8 cellular contexts compared by ENCODE assay signal in genomic region chr3:134374791-134375541, GRCh38. TPM values are rescaled to one million over a fixed set of nuclear protein-coding genes. Genes with fewer than 3 reads are reported as not detected.
DNase-seq lines count a peak whose midpoint lies in the region; ATAC-seq and TF ChIP-seq lines count a peak whose summit lies in the region.

No MANE protein-coding gene starts in this region.

- H2AFZ ChIP-seq in Karpas-422 (ENCODE audit: low read length): no peak overlapping the region

- no peak overlapping the region for H3K4me2 ChIP-seq in Karpas-422 (ENCODE audit: low read depth, low read length, poor library complexity, severe bottlenecking)

- peaks cover 8% of the 10 kb centered on the region for H3K4me1 Mint-ChIP-seq in activated CD8-positive, alpha-beta T cell treated with anti-CD3 and anti-CD28 coated beads for 36 hours (ENCODE audit: low read depth)

- H3K9ac ChIP-seq in HUES6 (ENCODE audit: low read length) (peak overlapping the region; percentile 98), Karpas-422 (ENCODE audit: low read length) (no peak overlapping the region)

- peaks cover 21% of the 10 kb centered on the region for H3K27me3 ChIP-seq in HUES6 (ENCODE audit: control insufficient read depth, insufficient read depth, low read length)
- no peaks in the 10 kb centered on the region for H3K27me3 ChIP-seq in Karpas-422 (ENCODE audit: low read length)

- no peak for TF ChIP-seq CTCF in C4-2B (conservative IDR thresholded peaks at IDR 0.05)
- no peak for TF ChIP-seq CTCF in activated CD8-positive, alpha-beta T cell treated with anti-CD3 and anti-CD28 coated beads for 36 hours (IDR thresholded peaks at IDR 0.05)
- TF ChIP-seq CTCF in retinal pigment epithelial cell (conservative IDR thresholded peaks at IDR 0.05; ENCODE audit: low read depth, low read length): peak; percentile 1

- H3K9me2 ChIP-seq in Karpas-422 (replicated peaks; ENCODE audit: insufficient read depth, low read length): no peaks in the 10 kb centered on the region

- H3K4me3 ChIP-seq in HUES6 (ENCODE audit: low read depth, low read length) (peak overlapping the region; percentile 89), retinal pigment epithelial cell (ENCODE audit: low read length) (peak overlapping the region; percentile 98), Karpas-422 (ENCODE audit: low read length) (no peak overlapping the region)

- peak overlapping the region; percentile 66 for H3K4me3 Mint-ChIP-seq in activated CD8-positive, alpha-beta T cell treated with anti-CD3 and anti-CD28 coated beads for 36 hours

- intact Hi-C loops in activated CD8-positive, alpha-beta T cell treated with anti-CD3 and anti-CD28 coated beads for 36 hours (cut with micrococcal nuclease): loop anchor here (5.0 kb wide), 1 partner anchor 163 kb away; no protein-coding TSS in a partner anchor
- intact Hi-C loops in left ventricle myocardium superior (cut with micrococcal nuclease): loop anchor here (5.0 kb wide), 1 partner anchor 97 kb away; no protein-coding TSS in a partner anchor

- DNase-seq in activated CD8-positive, alpha-beta T cell treated with anti-CD3 and anti-CD28 coated beads for 36 hours: no peak
- DNase-seq in left ventricle myocardium superior (peak; percentile 80), retinal pigment epithelial cell (ENCODE audit: low read depth) (no peak), Karpas-422 (no peak)

- H3K36me3 ChIP-seq in HUES6 (ENCODE audit: control insufficient read depth, insufficient read depth, low read length) (peaks cover 27% of the 10 kb centered on the region), Karpas-422 (ENCODE audit: insufficient read depth, low read length) (no peaks in the 10 kb centered on the region)

- H3K36me3 Mint-ChIP-seq in activated CD8-positive, alpha-beta T cell treated with anti-CD3 and anti-CD28 coated beads for 36 hours (ENCODE audit: low read depth): no peaks in the 10 kb centered on the region

- H3K79me2 ChIP-seq in Karpas-422 (ENCODE audit: low read length): no peaks in the 10 kb centered on the region

- no peak overlapping the region for H3K27ac Mint-ChIP-seq in activated CD8-positive, alpha-beta T cell treated with anti-CD3 and anti-CD28 coated beads for 36 hours

- H3K27ac ChIP-seq in C4-2B (peak overlapping the region; percentile 62), HUES6 (ENCODE audit: low read depth, low read length) (peak overlapping the region; percentile 100), Karpas-422 (ENCODE audit: low read length) (no peak overlapping the region)

- H3K9me3 ChIP-seq in HUES6 (ENCODE audit: control insufficient read depth, insufficient read depth, low read depth, low read length) (no peaks in the 10 kb centered on the region), Karpas-422 (ENCODE audit: low read length) (no peaks in the 10 kb centered on the region)

- no peaks in the 10 kb centered on the region for H3K9me3 Mint-ChIP-seq in activated CD8-positive, alpha-beta T cell treated with anti-CD3 and anti-CD28 coated beads for 36 hours

- H3K27me3 Mint-ChIP-seq in activated CD8-positive, alpha-beta T cell treated with anti-CD3 and anti-CD28 coated beads for 36 hours: peaks cover 42% of the 10 kb centered on the region

- CTCF ChIA-PET in activated CD8-positive, alpha-beta T cell treated with anti-CD3 and anti-CD28 coated beads for 36 hours (lab: Charles Lee): interaction anchor here (0.9 to 1.0 kb wide), 2 partner anchors 17 to 164 kb away, joined by 3 to 6 read pairs; no protein-coding TSS in a partner anchor

- POLR2A ChIA-PET in activated CD8-positive, alpha-beta T cell treated with anti-CD3 and anti-CD28 coated beads for 36 hours (lab: Charles Lee): no interaction called here

- H4K20me1 ChIP-seq in Karpas-422 (ENCODE audit: insufficient read depth, low read depth, low read length): no peaks in the 10 kb centered on the region

- ATAC-seq in activated CD8-positive, alpha-beta T cell treated with anti-CD3 and anti-CD28 coated beads for 36 hours: no peak
- ATAC-seq in left ventricle myocardium superior (peak; percentile 54), HG02885 (IDR thresholded peaks at IDR 0.05; ENCODE audit: poor library complexity, unreplicated experiment) (no peak), GM18873 (IDR thresholded peaks at IDR 0.05; ENCODE audit: low FRiP score, unreplicated experiment) (no peak)

- H3K4me1 ChIP-seq in HUES6 (ENCODE audit: control insufficient read depth, insufficient read depth, low read length) (peaks cover 61% of the 10 kb centered on the region), Karpas-422 (ENCODE audit: low read length) (no peaks in the 10 kb centered on the region)

RNA-seq across cellular contexts. Expression of gene AMOTL2, which starts 0.7 kb away (rescaled TPM):
- not detected for total RNA-seq in activated CD8-positive, alpha-beta T cell treated with anti-CD3 and anti-CD28 coated beads for 36 hours
- total RNA-seq in left ventricle myocardium superior: 53.9 TPM
- not detected in 2 replicates for total RNA-seq in Karpas-422 (2014; rRNA removed; shearing (Covaris generic); ENCODE audit: low replicate concordance)

Comparison
In these comparisons a context has a peak if more than half of its experiments do, and no peak if none do; other contexts are left out.
1. RNA of gene AMOTL2, which starts 0.7 kb away (total RNA-seq): 53.9 TPM in left ventricle myocardium superior (single experiment); not detected in activated CD8-positive, alpha-beta T cell treated with anti-CD3 and anti-CD28 coated beads for 36 hours and not detected in Karpas-422; every median in the first group is over 10 times any median in the second.